Comparison of ENCODE assay signal across 1 cellular context in the genomic region with DNA sequence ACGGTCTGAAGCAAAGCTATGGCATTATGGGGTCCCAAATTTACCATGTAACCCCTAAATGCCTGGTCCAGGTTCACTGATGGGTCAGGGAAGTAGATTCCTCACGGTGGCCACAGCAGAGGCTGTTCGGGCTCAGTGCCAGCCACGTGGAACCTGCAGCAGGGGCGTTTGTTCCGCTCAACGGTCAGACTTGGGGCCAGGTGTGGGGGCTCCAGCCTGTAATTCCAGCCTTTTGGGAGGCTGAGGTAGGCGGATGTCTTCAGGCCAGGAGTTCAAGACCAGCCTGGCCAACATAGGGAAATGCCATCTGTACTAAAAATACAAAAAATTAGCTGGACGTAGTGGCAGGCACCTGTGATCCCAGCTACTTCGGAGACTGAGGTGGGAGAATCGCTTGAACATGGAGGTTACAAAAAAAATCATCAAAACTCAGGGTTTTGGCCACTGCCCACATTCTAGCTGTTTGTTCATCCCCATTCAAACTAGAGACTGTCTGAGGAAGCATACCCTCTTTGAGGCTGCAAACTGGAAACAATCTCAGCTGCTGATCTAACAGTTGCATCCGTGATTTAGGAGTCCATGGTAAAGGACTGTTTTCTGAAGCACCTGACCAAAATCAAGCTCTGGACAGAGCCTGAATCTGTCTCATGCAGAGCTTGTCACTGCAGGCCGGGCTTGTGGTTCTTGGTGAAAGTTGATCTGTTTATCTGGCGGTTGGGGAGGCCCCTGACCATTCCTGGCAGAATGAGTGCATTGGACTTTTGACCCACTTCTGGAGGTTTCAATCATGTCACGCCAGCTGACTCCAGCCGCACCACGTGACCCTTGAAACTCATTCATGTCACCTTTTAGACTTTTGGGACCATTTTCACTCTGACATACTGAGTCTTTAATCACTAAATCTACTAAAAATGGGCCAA.
A peak's percentile ranks its signal among the peaks of the same experiment; 100 is the strongest.
TF ChIP-seq lines count a peak whose summit lies in the region.

No MANE protein-coding gene starts in this region.

TF ChIP-seq in GM12891, 5 proteins besides CTCF, POLR2A, EP300 and RAD21:
- TF ChIP-seq TAF1 (IDR thresholded peaks at IDR 0.05; ENCODE audit: low read depth, low read length) (no peak), PAX5 (IDR thresholded peaks at IDR 0.05; ENCODE audit: insufficient read depth, low read length, severe bottlenecking) (peak; percentile 48)
